In genomic region chr1:26861286-26861701, GRCh38 we compare ENCODE assay signal across 12 cellular contexts. TPM values are rescaled to one million over a fixed set of nuclear protein-coding genes. Genes with fewer than 3 reads are reported as not detected.
DNase-seq lines count a peak whose midpoint lies in the region; ATAC-seq and TF ChIP-seq lines count a peak whose summit lies in the region.
"Had no signal": no experiment of that assay in that cellular context is flagged by ENCODE, and none has a peak within 500 bp of the region (broad histone marks: within the 10 kb centered on the region; RNA-seq: fewer than 3 reads in every experiment).

No MANE protein-coding gene starts in this region.

- H2AFZ ChIP-seq in GM23248 = no peak overlapping the region

- H3K4me1 ChIP-seq in GM23248 (ENCODE audit: insufficient read depth) = no peaks in the 10 kb centered on the region

- H3F3A ChIP-seq in GM23248 (ENCODE audit: insufficient read depth) = peaks cover 15% of the 10 kb centered on the region; the same call in 1 of the 2 replicates

- no peak overlapping the region for H3K9ac ChIP-seq in GM23248

- H3K4me2 ChIP-seq in GM23248 (ENCODE audit: unreplicated experiment) = no peak overlapping the region

- H3K27me3 ChIP-seq in GM23248 (replicated peaks; ENCODE audit: insufficient read depth) (no peaks in the 10 kb centered on the region), WERI-Rb-1 (ENCODE audit: insufficient read depth, low read depth, severe bottlenecking) (no peaks in the 10 kb centered on the region)
- H3K27me3 ChIP-seq: heart left ventricle had no signal

- H3K9me3 ChIP-seq in GM23248 (ENCODE audit: low read depth) = no peaks in the 10 kb centered on the region
- H3K9me3 ChIP-seq in WERI-Rb-1 (ENCODE audit: severe bottlenecking) = no peaks in the 10 kb centered on the region
- H3K9me3 ChIP-seq: heart left ventricle had no signal

- no peak overlapping the region for H3K27ac ChIP-seq in GM23248
- H3K27ac ChIP-seq in WERI-Rb-1 = no peak overlapping the region
- H3K27ac ChIP-seq: heart left ventricle had no signal

- no peaks in the 10 kb centered on the region for H4K20me1 ChIP-seq in GM23248 (ENCODE audit: insufficient read depth)

- H3K4me3 ChIP-seq in GM23248 = no peak overlapping the region
- no peak overlapping the region for H3K4me3 ChIP-seq in WERI-Rb-1 (ENCODE audit: low read depth, low read length)
- H3K4me3 ChIP-seq: heart left ventricle had no signal

- peak; percentile 35; the same call in 1 of the 2 replicates for TF ChIP-seq CTCF in WERI-Rb-1 (IDR thresholded peaks at IDR 0.05; ENCODE audit: low read depth, low read length)

- WGBS in GM23248 (ENCODE audit: low coverage in 1 of 2, low lambda C conversion rate in 2 of 2, missing lambda C conversion rate in 2 of 2), 2 experiments = 80 to 82% methylated on average over 5 of the region's 5 CpGs

- no peaks in the 10 kb centered on the region for H3K79me2 ChIP-seq in GM23248 (ENCODE audit: insufficient read depth)

- no peaks in the 10 kb centered on the region for H3K9me2 ChIP-seq in GM23248 (ENCODE audit: insufficient read depth)

- ATAC-seq in HG02759 (IDR thresholded peaks at IDR 0.05; ENCODE audit: unreplicated experiment) = no peak
- ATAC-seq in GM19463 (IDR thresholded peaks at IDR 0.05; ENCODE audit: unreplicated experiment) = no peak
- no peak for ATAC-seq in GM21619 (IDR thresholded peaks at IDR 0.05; ENCODE audit: unreplicated experiment)
- ATAC-seq: heart left ventricle had no signal

- peak; percentile 42 for DNase-seq in 8988T
- DNase-seq in GM23248 = peak; percentile 56
- no peak for DNase-seq in WERI-Rb-1
- peak; percentile 22 for DNase-seq in glomerular visceral epithelial cell (ENCODE audit: extremely low spot score)
- DNase-seq in COR-L47 (lab: John Stamatoyannopoulos, UW) = no peak
- DNase-seq: activated CD4-positive, CD25-positive, alpha-beta regulatory T cell treated with anti-CD3 and anti-CD28 coated beads, Interleukin-2, amount 50 U/mL, for 72 hours; heart left ventricle; naive B cell; stimulated activated CD4-positive, alpha-beta T cell treated with anti-CD3 and anti-CD28 coated beads, Interleukin-4, amount 100 ng/mL, for 4 hours had no signal

- in situ Hi-C loops in GM23248 (cut with MboI) = no loop called here

- no peaks in the 10 kb centered on the region for H3K36me3 ChIP-seq in GM23248 (ENCODE audit: low read depth)
- H3K36me3 ChIP-seq in WERI-Rb-1 = no peaks in the 10 kb centered on the region

RNA-seq across cellular contexts. Expression of gene SFN, which starts 1.7 kb away (rescaled TPM):
- total RNA-seq in GM23248 (2014; rRNA removed; shearing (Covaris generic)) = not detected in 2 replicates
- not detected in 2 replicates for polyA plus RNA-seq in GM23248 (2016; fragmentation: Nextera tagmentation; extraction: Ambion mirVana)

RNA-seq across cellular contexts. Expression of gene GPN2, which starts 28.8 kb away (rescaled TPM):
- total RNA-seq in GM23248 (2014; rRNA removed; shearing (Covaris generic)) = 11.9 and 12.1 TPM in 2 replicates
- polyA plus RNA-seq in GM23248 (2016; fragmentation: Nextera tagmentation; extraction: Ambion mirVana) = 26.3 and 27.9 TPM in 2 replicates

RNA-seq across cellular contexts. Expression of gene ZDHHC18, which starts 34.8 kb away (rescaled TPM):
- total RNA-seq in GM23248 (2014; rRNA removed; shearing (Covaris generic)) = 11.6 and 12.8 TPM in 2 replicates
- 1.3 and 1.9 TPM in 2 replicates for polyA plus RNA-seq in GM23248 (2016; fragmentation: Nextera tagmentation; extraction: Ambion mirVana)

RNA-seq across cellular contexts. Expression of gene GPATCH3, which starts 39.0 kb away (rescaled TPM):
- 6.3 and 6.8 TPM in 2 replicates for total RNA-seq in GM23248 (2014; rRNA removed; shearing (Covaris generic))
- 9.3 and 10.8 TPM in 2 replicates for polyA plus RNA-seq in GM23248 (2016; fragmentation: Nextera tagmentation; extraction: Ambion mirVana)

RNA-seq across cellular contexts. Expression of gene NR0B2, which starts 52.5 kb away (rescaled TPM):
- not detected in 2 replicates for total RNA-seq in GM23248 (2014; rRNA removed; shearing (Covaris generic))
- not detected in 2 replicates for polyA plus RNA-seq in GM23248 (2016; fragmentation: Nextera tagmentation; extraction: Ambion mirVana)

Comparison
In these comparisons a context has a peak if more than half of its experiments do, and no peak if none do; other contexts are left out.
1. DNase-seq: peak in 8988T (single experiment), GM23248 (single experiment) and glomerular visceral epithelial cell (single experiment); none in WERI-Rb-1 (single experiment) and COR-L47 (single experiment).